In genomic region chr1:31790140-31790539, GRCh38 we compare ENCODE assay signal across 15 cellular contexts. TPM values are rescaled to one million over a fixed set of nuclear protein-coding genes. Genes with fewer than 3 reads are reported as not detected.
A peak's percentile ranks its signal among the peaks of the same experiment; 100 is the strongest.
DNase-seq lines count a peak whose midpoint lies in the region; ATAC-seq and TF ChIP-seq lines count a peak whose summit lies in the region.
"Had no signal": no experiment of that assay in that cellular context is flagged by ENCODE, and none has a peak within 500 bp of the region (broad histone marks: within the 10 kb centered on the region; RNA-seq: fewer than 3 reads in every experiment).

No MANE protein-coding gene starts in this region.

- H3K4me1 Mint-ChIP-seq in activated T-cell treated with anti-CD3 and anti-CD28 coated beads, Interleukin-2, amount 50 U/mL, for 4 hours (ENCODE audit: low read depth) = peaks cover 13% of the 10 kb centered on the region
- peaks cover 12% of the 10 kb centered on the region for H3K4me1 Mint-ChIP-seq in activated T-cell treated with anti-CD3 and anti-CD28 coated beads, Interleukin-2, amount 50 U/mL, for 24 hours (ENCODE audit: low read depth)
- no peaks in the 10 kb centered on the region for H3K4me1 Mint-ChIP-seq in progenitor cell of endocrine pancreas (ENCODE audit: low read depth)

- no peak overlapping the region for H3K9ac ChIP-seq in fibroblast of lung (ENCODE audit: insufficient read depth, low read length)

- H3K9me3 ChIP-seq in RWPE2 (ENCODE audit: severe bottlenecking) (no peaks in the 10 kb centered on the region), fibroblast of lung (ENCODE audit: control insufficient read depth, insufficient read depth, low read depth, low read length) (no peaks in the 10 kb centered on the region)
- H3K9me3 ChIP-seq: SJSA1, upper lobe of left lung had no signal

- DNase-seq in activated T-cell treated with anti-CD3 and anti-CD28 coated beads, Interleukin-2, amount 50 U/mL, for 4 hours = no peak
- no peak for DNase-seq in activated T-cell treated with anti-CD3 and anti-CD28 coated beads, Interleukin-2, amount 50 U/mL, for 24 hours
- DNase-seq in RWPE2 (ENCODE audit: low spot score) (peak; percentile 18), fibroblast of lung (ENCODE audit: low read depth in 2 of 2) (no peak), progenitor cell of endocrine pancreas (ENCODE audit: low spot score, unreplicated experiment) (no peak), NCI-H82 (lab: John Stamatoyannopoulos, UW) (no peak)
- DNase-seq in stimulated activated CD4-positive, alpha-beta T cell treated with anti-CD3 and anti-CD28 coated beads, Interleukin-15, amount 100 ng/mL, for 24 hours = no peak
- DNase-seq: activated CD4-positive, alpha-beta memory T cell treated with anti-CD3 and anti-CD28 coated beads, Interleukin-2, amount 10 ng/mL, durations not matched to agents 7 days and 5 days; cerebellar nuclear complex; GOT3; NCI-H1694; NCI-H446 had no signal

- no peaks in the 10 kb centered on the region for H4K20me1 ChIP-seq in fibroblast of lung (ENCODE audit: control insufficient read depth, extremely low read depth, insufficient read depth, low read length)

- H3K36me3 Mint-ChIP-seq in activated T-cell treated with anti-CD3 and anti-CD28 coated beads, Interleukin-2, amount 50 U/mL, for 4 hours (ENCODE audit: insufficient read depth) = no peaks in the 10 kb centered on the region
- no peaks in the 10 kb centered on the region for H3K36me3 Mint-ChIP-seq in activated T-cell treated with anti-CD3 and anti-CD28 coated beads, Interleukin-2, amount 50 U/mL, for 24 hours (ENCODE audit: low read depth)
- no peaks in the 10 kb centered on the region for H3K36me3 Mint-ChIP-seq in progenitor cell of endocrine pancreas (ENCODE audit: insufficient read depth)

- peak overlapping the region; percentile 61 for H3K4me3 Mint-ChIP-seq in activated T-cell treated with anti-CD3 and anti-CD28 coated beads, Interleukin-2, amount 50 U/mL, for 4 hours
- H3K4me3 Mint-ChIP-seq in activated T-cell treated with anti-CD3 and anti-CD28 coated beads, Interleukin-2, amount 50 U/mL, for 24 hours = no peak overlapping the region
- no peak overlapping the region for H3K4me3 Mint-ChIP-seq in progenitor cell of endocrine pancreas (ENCODE audit: low read depth)

- H3K79me2 ChIP-seq in fibroblast of lung (ENCODE audit: control insufficient read depth, insufficient read depth, low read length) = peaks cover 5% of the 10 kb centered on the region

- no peak overlapping the region for H2AFZ ChIP-seq in fibroblast of lung (ENCODE audit: low read length)

- H3K4me3 ChIP-seq in RWPE2 (ENCODE audit: severe bottlenecking) = no peak overlapping the region
- no peak overlapping the region for H3K4me3 ChIP-seq in fibroblast of lung (replicated peaks in 1 of 4; ENCODE audit: control extremely low read depth in 1 of 4, insufficient read depth in 1 of 4, low read depth in 3 of 4, low read length in 4 of 4)
- H3K4me3 ChIP-seq: SJSA1, upper lobe of left lung had no signal

- H3K27me3 ChIP-seq in RWPE2 (ENCODE audit: insufficient read depth, poor library complexity, severe bottlenecking) (no peaks in the 10 kb centered on the region), fibroblast of lung (ENCODE audit: control insufficient read depth, insufficient read depth, low read length) (no peaks in the 10 kb centered on the region)
- H3K27me3 ChIP-seq: SJSA1, upper lobe of left lung had no signal

- H3K9me3 Mint-ChIP-seq in activated T-cell treated with anti-CD3 and anti-CD28 coated beads, Interleukin-2, amount 50 U/mL, for 4 hours = no peaks in the 10 kb centered on the region
- no peaks in the 10 kb centered on the region for H3K9me3 Mint-ChIP-seq in activated T-cell treated with anti-CD3 and anti-CD28 coated beads, Interleukin-2, amount 50 U/mL, for 24 hours
- H3K9me3 Mint-ChIP-seq in progenitor cell of endocrine pancreas (ENCODE audit: low read depth) = no peaks in the 10 kb centered on the region
- H3K9me3 Mint-ChIP-seq: activated CD4-positive, alpha-beta memory T cell treated with anti-CD3 and anti-CD28 coated beads, Interleukin-2, amount 10 ng/mL, durations not matched to agents 7 days and 5 days had no signal

- no peak for ATAC-seq in activated T-cell treated with anti-CD3 and anti-CD28 coated beads, Interleukin-2, amount 50 U/mL, for 4 hours
- ATAC-seq in RWPE2 (ENCODE audit: low read depth) (no peak), GM19395 (IDR thresholded peaks at IDR 0.05; ENCODE audit: unreplicated experiment) (no peak)

- no peaks in the 10 kb centered on the region for H3K36me3 ChIP-seq in RWPE2 (ENCODE audit: low read depth)
- peaks cover 7% of the 10 kb centered on the region for H3K36me3 ChIP-seq in fibroblast of lung (ENCODE audit: control insufficient read depth, insufficient read depth, low read length)
- H3K36me3 ChIP-seq: upper lobe of left lung had no signal

- H3K27ac ChIP-seq in RWPE2 (ENCODE audit: poor library complexity, severe bottlenecking) = no peak overlapping the region
- peak overlapping the region; percentile 15 for H3K27ac ChIP-seq in fibroblast of lung (ENCODE audit: insufficient read depth, low read length)
- H3K27ac ChIP-seq: SJSA1 had no signal

- H3K4me1 ChIP-seq in RWPE2 (ENCODE audit: insufficient read depth, poor library complexity, severe bottlenecking) (no peaks in the 10 kb centered on the region), fibroblast of lung (ENCODE audit: control insufficient read depth, extremely low read depth, insufficient read depth, low read length) (peaks cover 10% of the 10 kb centered on the region)

- H3K27ac Mint-ChIP-seq in activated T-cell treated with anti-CD3 and anti-CD28 coated beads, Interleukin-2, amount 50 U/mL, for 24 hours = no peak overlapping the region
- H3K27ac Mint-ChIP-seq in progenitor cell of endocrine pancreas = peak overlapping the region; percentile 5
- H3K27ac Mint-ChIP-seq: activated CD4-positive, alpha-beta memory T cell treated with anti-CD3 and anti-CD28 coated beads, Interleukin-2, amount 10 ng/mL, durations not matched to agents 7 days and 5 days had no signal

- TF ChIP-seq CTCF in RWPE2 (IDR thresholded peaks at IDR 0.05; ENCODE audit: poor library complexity, severe bottlenecking) (no peak), fibroblast of lung (conservative IDR thresholded peaks at IDR 0.05 in 1 of 2, IDR thresholded peaks at IDR 0.05 in 1 of 2; ENCODE audit: low read depth in 1 of 2, low read length in 2 of 2) (no peak), progenitor cell of endocrine pancreas (IDR thresholded peaks at IDR 0.05; ENCODE audit: unreplicated experiment) (no peak)

- H3K27me3 Mint-ChIP-seq in activated T-cell treated with anti-CD3 and anti-CD28 coated beads, Interleukin-2, amount 50 U/mL, for 4 hours (ENCODE audit: low read depth) = peaks cover 2% of the 10 kb centered on the region
- H3K27me3 Mint-ChIP-seq in activated T-cell treated with anti-CD3 and anti-CD28 coated beads, Interleukin-2, amount 50 U/mL, for 24 hours = no peaks in the 10 kb centered on the region
- peaks cover 15% of the 10 kb centered on the region for H3K27me3 Mint-ChIP-seq in progenitor cell of endocrine pancreas

- no peak overlapping the region for H3K4me2 ChIP-seq in fibroblast of lung (ENCODE audit: extremely low read depth, insufficient read depth, low read length)

RNA-seq across cellular contexts. Expression of gene SPOCD1, which starts 25.7 kb away (rescaled TPM):
- total RNA-seq in activated T-cell treated with anti-CD3 and anti-CD28 coated beads, Interleukin-2, amount 50 U/mL, for 4 hours = under 1 TPM in 1 of 3 donors, not detected in 2; 0.14 TPM
- total RNA-seq in fibroblast of lung (30.3 and 47.2 TPM in 2 replicates), progenitor cell of endocrine pancreas (0.36 and 0.91 TPM in 2 replicates)
- polyA plus RNA-seq in fibroblast of lung = 44.8 and 55.4 TPM in 2 replicates
- polyA plus RNA-seq in fibroblast of lung (2012) = 54.0 and 67.7 TPM in 2 replicates
- polyA minus RNA-seq in fibroblast of lung (ENCODE audit: low replicate concordance) = 44.4 and 111 TPM in 2 replicates

RNA-seq across cellular contexts. Expression of gene ADGRB2, which starts 26.0 kb away (rescaled TPM):
- total RNA-seq in activated T-cell treated with anti-CD3 and anti-CD28 coated beads, Interleukin-2, amount 50 U/mL, for 4 hours = under 1 TPM; 0.18 to 0.68 (median 0.65) TPM
- 7.4 and 10.4 TPM in 2 replicates for total RNA-seq in fibroblast of lung
- polyA plus RNA-seq in fibroblast of lung = 4.4 and 4.8 TPM in 2 replicates
- polyA plus RNA-seq in fibroblast of lung (2012) = 9.7 and 10.0 TPM in 2 replicates
- 12.0 and 13.2 TPM in 2 replicates for polyA minus RNA-seq in fibroblast of lung (ENCODE audit: low replicate concordance)
- total RNA-seq in progenitor cell of endocrine pancreas = 4.6 and 5.5 TPM in 2 replicates

Comparison
In these comparisons a context has a peak if more than half of its experiments do, and no peak if none do; other contexts are left out.
1. RNA of gene SPOCD1, which starts 25.7 kb away (total RNA-seq): 30.3 to 47.2 TPM in fibroblast of lung; 0.36 to 0.91 TPM in progenitor cell of endocrine pancreas and 0.14 TPM in activated T-cell treated with anti-CD3 and anti-CD28 coated beads, Interleukin-2, amount 50 U/mL, for 4 hours; every median in the first group is over 10 times any median in the second.